8 cellular contexts compared by ENCODE assay signal in genomic region chr2:207528980-207529329, GRCh38. TPM values are rescaled to one million over a fixed set of nuclear protein-coding genes. Genes with fewer than 3 reads are reported as not detected.
DNase-seq lines count a peak whose midpoint lies in the region; ATAC-seq and TF ChIP-seq lines count a peak whose summit lies in the region.

No MANE protein-coding gene starts in this region.

- peak overlapping the region; percentile 100 for H3K27ac ChIP-seq in CD4-positive, alpha-beta T cell (ENCODE audit: low read depth, low read length)
- H3K27ac ChIP-seq in VCaP (peak overlapping the region; percentile 94), colonic mucosa (peak overlapping the region; percentile 100), lower lobe of right lung (peak overlapping the region; percentile 99)

- peak; percentile 32 to 62 (median 52) for DNase-seq in CD4-positive, alpha-beta T cell
- peak; percentile 49 for DNase-seq in colonic mucosa
- no peak for DNase-seq in lower lobe of right lung
- peak; percentile 17 to 47 for DNase-seq in stimulated activated CD8-positive, alpha-beta memory T cell treated with anti-CD3 and anti-CD28 coated beads, Interleukin-4, amount 100 ng/mL, for 4 hours (ENCODE audit: low read depth in 2 of 2, low spot score in 1 of 2)
- no peak for DNase-seq in GOT3 (lab: John Stamatoyannopoulos, UW)

- H3K27me3 ChIP-seq in CD4-positive, alpha-beta T cell (ENCODE audit: control insufficient read depth, insufficient read depth, low read length), result no peaks in the 10 kb centered on the region
- H3K27me3 ChIP-seq in colonic mucosa, result no peaks in the 10 kb centered on the region
- H3K27me3 ChIP-seq in lower lobe of right lung (ENCODE audit: low read depth), result no peaks in the 10 kb centered on the region

- peak; percentile 2 for ATAC-seq in CD4-positive, alpha-beta T cell (ENCODE audit: poor library complexity)
- ATAC-seq in GM19372 (IDR thresholded peaks at IDR 0.05; ENCODE audit: low read depth, unreplicated experiment) (peak; percentile 10), HG03457 (IDR thresholded peaks at IDR 0.05; ENCODE audit: unreplicated experiment) (peak; percentile 7), lower lobe of right lung (peak; percentile 29 to 32)

- H3K4me1 Mint-ChIP-seq in CD4-positive, alpha-beta T cell (ENCODE audit: low read depth), result peaks cover 75% of the 10 kb centered on the region

- POLR2A ChIA-PET in CD4-positive, alpha-beta T cell (lab: Charles Lee), result interaction anchor here (1.4 to 4.4 kb wide), 5 partner anchors 27 to 763 kb away, joined by 4 to 40 read pairs (median 19); partner anchors contain the start of genes FASTKD2, MDH1B and METTL21A

- peak overlapping the region; percentile 97 for H3K9ac ChIP-seq in colonic mucosa (ENCODE audit: low read depth in 2 of 2, low read length in 2 of 2)

- H3K27me3 Mint-ChIP-seq in CD4-positive, alpha-beta T cell, result no peaks in the 10 kb centered on the region

- peak overlapping the region; percentile 97 for H3K27ac Mint-ChIP-seq in CD4-positive, alpha-beta T cell

- H3K36me3 ChIP-seq in colonic mucosa (no peaks in the 10 kb centered on the region), lower lobe of right lung (no peaks in the 10 kb centered on the region)

- H3K4me3 ChIP-seq in colonic mucosa, result peak overlapping the region; percentile 76
- H3K4me3 ChIP-seq in lower lobe of right lung, result peak overlapping the region; percentile 86

- H3K9me3 Mint-ChIP-seq in CD4-positive, alpha-beta T cell, result no peaks in the 10 kb centered on the region

- no peaks in the 10 kb centered on the region for H3K9me3 ChIP-seq in CD4-positive, alpha-beta T cell (ENCODE audit: control insufficient read depth, low read length)
- no peaks in the 10 kb centered on the region for H3K9me3 ChIP-seq in colonic mucosa
- H3K9me3 ChIP-seq in lower lobe of right lung, result no peaks in the 10 kb centered on the region

- CTCF ChIA-PET in CD4-positive, alpha-beta T cell (lab: Charles Lee), result interaction anchor here (0.7 kb wide), 1 partner anchor 494 kb away, joined by 3 read pairs; no protein-coding TSS in a partner anchor

- intact Hi-C loops in CD4-positive, alpha-beta T cell (cut with DNase I, micrococcal nuclease), result loop anchor here (1.0 to 10.0 kb wide), 7 partner anchors 18 to 1367 kb away; partner anchors contain the start of genes KLF7 (in 1 of the 2), METTL21A (in 1 of the 2) and PLEKHM3 (in 1 of the 2)
- intact Hi-C loops in colonic mucosa (cut with DNase I) (no loop called here), lower lobe of right lung (cut with DNase I) (no loop called here)

- H3K36me3 Mint-ChIP-seq in CD4-positive, alpha-beta T cell (ENCODE audit: low read depth), result peaks cover 28% of the 10 kb centered on the region

- peaks cover 10% of the 10 kb centered on the region for H3K4me1 ChIP-seq in colonic mucosa
- H3K4me1 ChIP-seq in lower lobe of right lung, result peaks cover 39% of the 10 kb centered on the region

- peak overlapping the region; percentile 99 for H3K4me3 Mint-ChIP-seq in CD4-positive, alpha-beta T cell

- TF ChIP-seq CTCF in CD4-positive, alpha-beta T cell (IDR thresholded peaks at IDR 0.05), result peak; percentile 24
- TF ChIP-seq CTCF in VCaP (conservative IDR thresholded peaks at IDR 0.05) (no peak), colonic mucosa (IDR thresholded peaks at IDR 0.05) (no peak), lower lobe of right lung (IDR thresholded peaks at IDR 0.05) (no peak)

RNA-seq across cellular contexts. Expression of gene CREB1, which starts 0.8 kb away (rescaled TPM):
- 10 to 100 TPM; 62.5 to 67.1 TPM for total RNA-seq in CD4-positive, alpha-beta T cell
- total RNA-seq in colonic mucosa (10 to 100 TPM; 46.0 to 55.4 TPM), lower lobe of right lung (71.3 TPM)

Comparison
In these comparisons a context has a peak if more than half of its experiments do, and no peak if none do; other contexts are left out.
1. DNase-seq: peak in CD4-positive, alpha-beta T cell (10 of 10), colonic mucosa (single experiment) and stimulated activated CD8-positive, alpha-beta memory T cell treated with anti-CD3 and anti-CD28 coated beads, Interleukin-4, amount 100 ng/mL, for 4 hours (2 of 2); none in lower lobe of right lung (single experiment) and GOT3 (single experiment).
2. intact Hi-C loops: an anchor here in CD4-positive, alpha-beta T cell (1.0 to 10.0 kb wide); none called in colonic mucosa and lower lobe of right lung.
3. Peak in every context shown above with its lines, with median percentiles within 50 percentile points of each other: ATAC-seq and H3K27ac ChIP-seq.